Comparison of ENCODE assay signal across 11 cellular contexts in the genomic region with DNA sequence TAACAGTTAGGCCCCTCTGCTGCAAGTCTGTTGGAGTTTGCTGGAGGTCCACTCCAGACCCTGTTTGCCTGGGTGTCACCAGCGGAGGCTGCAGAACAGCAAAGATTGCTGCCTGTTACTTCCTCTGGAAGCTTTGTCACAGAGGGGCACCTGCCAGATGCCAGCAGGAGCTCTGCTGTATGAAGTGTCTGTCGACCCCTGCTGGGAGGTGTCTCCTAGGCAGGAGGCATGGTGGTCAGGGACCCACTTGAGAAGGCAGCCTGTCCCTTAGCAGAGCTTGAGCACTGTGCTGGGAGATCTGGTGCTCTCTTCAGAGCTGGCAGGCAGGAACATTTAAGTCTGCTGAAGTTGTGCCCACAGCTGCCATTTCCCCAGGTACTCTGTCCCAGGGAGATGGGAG. TPM values are rescaled to one million over a fixed set of nuclear protein-coding genes. Genes with fewer than 3 reads are reported as not detected.
A peak's percentile ranks its signal among the peaks of the same experiment; 100 is the strongest.
DNase-seq lines count a peak whose midpoint lies in the region; ATAC-seq and TF ChIP-seq lines count a peak whose summit lies in the region.
"Not testable (repeated sequence)": the region's sequence is repeated elsewhere in the genome, so short reads cannot be mapped to it uniquely, and the experiment has no call there.
"Had no signal": no experiment of that assay in that cellular context is flagged by ENCODE, and none has a peak within 500 bp of the region (broad histone marks: within the 10 kb centered on the region; RNA-seq: fewer than 3 reads in every experiment).

No MANE protein-coding gene starts in this region.

- TF ChIP-seq CTCF in DND-41 (IDR thresholded peaks at IDR 0.05; ENCODE audit: borderline replicate concordance, extremely low read depth, low read length, poor library complexity, severe bottlenecking) (peak; percentile 30), OCI-LY1 (IDR thresholded peaks at IDR 0.05; ENCODE audit: low read length) (0 out of 2 replicates have a peak, but pooled peaks have one; percentile 10)
- TF ChIP-seq CTCF in NB4 (IDR thresholded peaks at IDR 0.05; ENCODE audit: low read depth, low read length) = not testable (repeated sequence)

- DNase-seq in DND-41 = peak; percentile 51
- peak; percentile 66 for DNase-seq in Jurkat, Clone E6-1 (ENCODE audit: low read depth, low spot score)
- DNase-seq in NB4 (ENCODE audit: low read depth) = peak; percentile 16

- not testable (repeated sequence) for H3K36me3 ChIP-seq in BLaER1; DND-41 (ENCODE audit: insufficient read depth, low read length); OCI-LY1 (ENCODE audit: insufficient read depth, low read length)

- not testable (repeated sequence) for H4K20me1 ChIP-seq in BLaER1; DND-41 (ENCODE audit: insufficient read depth, low read length); OCI-LY1 (ENCODE audit: insufficient read depth, low read length)

- H3K4me3 Mint-ChIP-seq in dendritic cell treated with granulocyte-macrophage colony-stimulating factor and Interleukin-4, amounts not matched to agents 40 ng/mL and 50 ng/mL, for 4 days; stimulated activated memory B cell treated with anti-CD40 and anti-IgM and Interleukin-4, amounts not matched to agents 10 μg/mL and 1 μg/mL and 100 μg/mL, for 72 hours: not testable (repeated sequence)

- not testable (repeated sequence) for H3K9me2 ChIP-seq in OCI-LY1 (ENCODE audit: low read depth, low read length)

- not testable (repeated sequence) for H3K27me3 ChIP-seq in BLaER1; DND-41 (ENCODE audit: insufficient read depth, low read length, poor library complexity); OCI-LY1 (ENCODE audit: insufficient read depth, low read length)

- H3K27ac Mint-ChIP-seq in dendritic cell treated with granulocyte-macrophage colony-stimulating factor and Interleukin-4, amounts not matched to agents 40 ng/mL and 50 ng/mL, for 4 days = peak overlapping the region; percentile 78
- peak overlapping the region; percentile 22 for H3K27ac Mint-ChIP-seq in stimulated activated memory B cell treated with anti-CD40 and anti-IgM and Interleukin-4, amounts not matched to agents 10 μg/mL and 1 μg/mL and 100 μg/mL, for 72 hours

- H3K27me3 Mint-ChIP-seq in dendritic cell treated with granulocyte-macrophage colony-stimulating factor and Interleukin-4, amounts not matched to agents 40 ng/mL and 50 ng/mL, for 4 days; stimulated activated memory B cell treated with anti-CD40 and anti-IgM and Interleukin-4, amounts not matched to agents 10 μg/mL and 1 μg/mL and 100 μg/mL, for 72 hours: not testable (repeated sequence)

- H3K4me1 Mint-ChIP-seq in dendritic cell treated with granulocyte-macrophage colony-stimulating factor and Interleukin-4, amounts not matched to agents 40 ng/mL and 50 ng/mL, for 4 days (ENCODE audit: low read depth) = peaks cover 63% of the 10 kb centered on the region
- H3K4me1 Mint-ChIP-seq in stimulated activated memory B cell treated with anti-CD40 and anti-IgM and Interleukin-4, amounts not matched to agents 10 μg/mL and 1 μg/mL and 100 μg/mL, for 72 hours = peaks cover 46% of the 10 kb centered on the region

- H3K9me3 ChIP-seq in BLaER1 = peaks cover 36% of the 10 kb centered on the region
- H3K9me3 ChIP-seq in DND-41 (ENCODE audit: insufficient read depth, low read length, severe bottlenecking) = peaks cover 14% of the 10 kb centered on the region
- H3K9me3 ChIP-seq in OCI-LY1 (ENCODE audit: low read length) = not testable (repeated sequence)

- H3K79me2 ChIP-seq in DND-41 (ENCODE audit: insufficient read depth, low read length); OCI-LY1 (ENCODE audit: insufficient read depth, low read length): not testable (repeated sequence)

- not testable (repeated sequence) for ATAC-seq in DND-41 (ENCODE audit: insufficient read depth, low read depth); stimulated activated memory B cell treated with anti-CD40 and anti-IgM and Interleukin-4, amounts not matched to agents 10 μg/mL and 1 μg/mL and 100 μg/mL, for 72 hours

- H3K27ac ChIP-seq in BLaER1 (peak overlapping the region; percentile 55; the same call in 1 of the 2 replicates), DND-41 (ENCODE audit: low read length) (peak overlapping the region; percentile 36)
- H3K27ac ChIP-seq in OCI-LY1 (ENCODE audit: low read depth, low read length, poor library complexity, severe bottlenecking) = not testable (repeated sequence)

- peaks cover 20% of the 10 kb centered on the region for H3K36me3 Mint-ChIP-seq in dendritic cell treated with granulocyte-macrophage colony-stimulating factor and Interleukin-4, amounts not matched to agents 40 ng/mL and 50 ng/mL, for 4 days (ENCODE audit: low read depth)
- peaks cover 16% of the 10 kb centered on the region for H3K36me3 Mint-ChIP-seq in stimulated activated memory B cell treated with anti-CD40 and anti-IgM and Interleukin-4, amounts not matched to agents 10 μg/mL and 1 μg/mL and 100 μg/mL, for 72 hours

- not testable (repeated sequence) for H3K9ac ChIP-seq in BLaER1; DND-41 (ENCODE audit: low read depth, low read length); OCI-LY1 (ENCODE audit: low read length)

- intact Hi-C loops in dendritic cell treated with granulocyte-macrophage colony-stimulating factor and Interleukin-4, amounts not matched to agents 40 ng/mL and 50 ng/mL, for 4 days (cut with micrococcal nuclease) = loop anchor here (10.0 kb wide), 1 partner anchor 78 kb away; no protein-coding TSS in a partner anchor

- H3K4me1 ChIP-seq in BLaER1 = peaks cover 54% of the 10 kb centered on the region
- peaks cover 49% of the 10 kb centered on the region for H3K4me1 ChIP-seq in DND-41 (ENCODE audit: insufficient read depth, low read length)
- peaks cover 40% of the 10 kb centered on the region for H3K4me1 ChIP-seq in OCI-LY1 (ENCODE audit: insufficient read depth, low read length, severe bottlenecking)

- peaks cover 27% of the 10 kb centered on the region for H3K9me3 Mint-ChIP-seq in dendritic cell treated with granulocyte-macrophage colony-stimulating factor and Interleukin-4, amounts not matched to agents 40 ng/mL and 50 ng/mL, for 4 days
- H3K9me3 Mint-ChIP-seq in stimulated activated memory B cell treated with anti-CD40 and anti-IgM and Interleukin-4, amounts not matched to agents 10 μg/mL and 1 μg/mL and 100 μg/mL, for 72 hours = not testable (repeated sequence)

- not testable (repeated sequence) for TF ChIP-seq POLR2A in NB4 (IDR thresholded peaks at IDR 0.05; ENCODE audit: extremely low read depth, insufficient read length)

- H3K4me2 ChIP-seq in BLaER1 = peak overlapping the region; percentile 22
- H3K4me2 ChIP-seq in DND-41 (ENCODE audit: insufficient read depth, low read length); OCI-LY1 (ENCODE audit: low read length): not testable (repeated sequence)

- H2AFZ ChIP-seq in DND-41 (ENCODE audit: low read depth, low read length); OCI-LY1 (ENCODE audit: low read length): not testable (repeated sequence)

- H3K4me3 ChIP-seq in BLaER1; DND-41 (ENCODE audit: low read depth in 1 of 2, low read length in 2 of 2); Jurkat, Clone E6-1 (ENCODE audit: low read length); NB4 (ENCODE audit: low read depth, low read length); OCI-LY1 (ENCODE audit: low read depth, low read length, poor library complexity, severe bottlenecking): not testable (repeated sequence)

- not testable (repeated sequence) for H3F3A ChIP-seq in OCI-LY1 (ENCODE audit: insufficient read depth, low read length)

RNA-seq across cellular contexts. Expression of gene CD1C, which starts 7.3 kb away (rescaled TPM):
- 23.2 TPM for polyA plus RNA-seq in Jurkat, Clone E6-1 (2012; ENCODE audit: insufficient read depth, insufficient read length)
- polyA plus RNA-seq: A549, BJ, GM23338 had no signal

RNA-seq across cellular contexts. Expression of gene CD1A, which starts 28.2 kb away (rescaled TPM):
- polyA plus RNA-seq in Jurkat, Clone E6-1 (2012; ENCODE audit: insufficient read depth, insufficient read length) = 62.7 TPM
- polyA plus RNA-seq: A549; BJ; CD4-positive, alpha-beta memory T cell; GM23338 had no signal

RNA-seq across cellular contexts. Expression of gene CD1B, which starts 48.9 kb away (rescaled TPM):
- 40.2 TPM for polyA plus RNA-seq in Jurkat, Clone E6-1 (2012; ENCODE audit: insufficient read depth, insufficient read length)
- polyA plus RNA-seq: A549; BJ; CD4-positive, alpha-beta memory T cell; GM23338 had no signal

Comparison
In these comparisons a context has a peak if more than half of its experiments do, and no peak if none do; other contexts are left out.
1. DNase-seq: peak in every context shown above with its lines; median percentile 66 in Jurkat, Clone E6-1; 51 in DND-41; 16 in NB4.